1 cellular context compared by ENCODE assay signal in genomic region chr11:73779084-73779902, GRCh38.
TF ChIP-seq lines count a peak whose summit lies in the region.

No MANE protein-coding gene starts in this region.

TF ChIP-seq in HepG2, 621 proteins besides CTCF, POLR2A, EP300 and RAD21 (continued from another document and continues in another):
- TF ChIP-seq MTA1 (CRISPR knock-in tag; IDR thresholded peaks at IDR 0.05; ENCODE audit: borderline replicate concordance) (peak; percentile 52; the same call in 1 of the 2 replicates), ZNF646 (CRISPR knock-in tag; IDR thresholded peaks at IDR 0.05) (no peak), HNRNPL (IDR thresholded peaks at IDR 0.05; ENCODE audit: low read depth, low read length) (peak; percentile 92), SRSF1 (optimal IDR thresholded peaks at IDR 0.05; ENCODE audit: low read depth, low read length) (no peak), SP1 (IDR thresholded peaks at IDR 0.05) (no peak), SP1 (CRISPR knock-in tag; IDR thresholded peaks at IDR 0.05) (peak; percentile 89), MAX (IDR thresholded peaks at IDR 0.05) (peak; percentile 89), ZNF350 (CRISPR knock-in tag; IDR thresholded peaks at IDR 0.05; ENCODE audit: borderline replicate concordance, low read depth) (peak; percentile 78; the same call in 1 of the 2 replicates), ASH2L (IDR thresholded peaks at IDR 0.05; ENCODE audit: insufficient read length, low read depth, low read length) (peak; percentile 71), HOXA5 (CRISPR knock-in tag; IDR thresholded peaks at IDR 0.05) (0 out of 2 replicates have a peak, but pooled peaks have one; percentile 29), KLF15 (CRISPR knock-in tag; IDR thresholded peaks at IDR 0.05; ENCODE audit: borderline replicate concordance) (no peak), ZNF687 (CRISPR knock-in tag; IDR thresholded peaks at IDR 0.05) (peak; percentile 94), NBN (conservative IDR thresholded peaks at IDR 0.05) (no peak), PAXIP1 (CRISPR knock-in tag; conservative IDR thresholded peaks at IDR 0.05) (peak; percentile 63), SIN3B (IDR thresholded peaks at IDR 0.05; ENCODE audit: low read length) (no peak), ATM (IDR thresholded peaks at IDR 0.05; ENCODE audit: borderline replicate concordance) (no peak), ZFP36L2 (CRISPR knock-in tag; IDR thresholded peaks at IDR 0.05) (0 out of 2 replicates have a peak, but pooled peaks have one; percentile 85), HNRNPLL (IDR thresholded peaks at IDR 0.05; ENCODE audit: low read depth, low read length, poor library complexity, severe bottlenecking) (peak; percentile 74), ZNF546 (CRISPR knock-in tag; conservative IDR thresholded peaks at IDR 0.05) (no peak), YEATS4 (CRISPR knock-in tag; IDR thresholded peaks at IDR 0.05; ENCODE audit: borderline replicate concordance) (peak; percentile 95), HOXA7 (CRISPR knock-in tag; IDR thresholded peaks at IDR 0.05) (no peak), ZNF264 (CRISPR knock-in tag; IDR thresholded peaks at IDR 0.05) (no peak), BRCA1 (CRISPR knock-in tag; IDR thresholded peaks at IDR 0.05) (no peak), ZNF451 (CRISPR knock-in tag; IDR thresholded peaks at IDR 0.05) (no peak), HOXD1 (CRISPR knock-in tag; IDR thresholded peaks at IDR 0.05) (peak; percentile 43; the same call in 1 of the 2 replicates), MXI1 (IDR thresholded peaks at IDR 0.05; ENCODE audit: borderline replicate concordance, low read depth, low read length) (peak; percentile 94; the same call in 2 of the 3 replicates), MZF1 (CRISPR knock-in tag; IDR thresholded peaks at IDR 0.05; ENCODE audit: borderline replicate concordance) (no peak), RFX5 (IDR thresholded peaks at IDR 0.05; ENCODE audit: low read depth, low read length) (no peak), TBX2 (CRISPR knock-in tag; IDR thresholded peaks at IDR 0.05; ENCODE audit: borderline replicate concordance) (peak; percentile 77), ZFP62 (CRISPR knock-in tag; IDR thresholded peaks at IDR 0.05) (no peak), RFX1 (IDR thresholded peaks at IDR 0.05) (no peak), ETV6 (CRISPR knock-in tag; conservative IDR thresholded peaks at IDR 0.05) (peak; percentile 49; the same call in 1 of the 2 replicates), ZUFSP (CRISPR knock-in tag; IDR thresholded peaks at IDR 0.05; ENCODE audit: borderline replicate concordance) (no peak), NFIC (IDR thresholded peaks at IDR 0.05; ENCODE audit: low read length) (no peak), ATF6 (CRISPR knock-in tag; conservative IDR thresholded peaks at IDR 0.05) (peak; percentile 83; the same call in 1 of the 2 replicates), STAT5B (CRISPR knock-in tag; IDR thresholded peaks at IDR 0.05) (no peak), TMF1 (CRISPR knock-in tag; IDR thresholded peaks at IDR 0.05; ENCODE audit: low read depth) (no peak), ZNF24 (IDR thresholded peaks at IDR 0.05) (no peak), KDM2A (CRISPR knock-in tag; IDR thresholded peaks at IDR 0.05; ENCODE audit: borderline replicate concordance, low read depth) (peak; percentile 81), TCF12 (IDR thresholded peaks at IDR 0.05) (no peak), TCF12 (CRISPR knock-in tag; IDR thresholded peaks at IDR 0.05) (no peak), ZNF816 (CRISPR knock-in tag; IDR thresholded peaks at IDR 0.05; ENCODE audit: borderline replicate concordance) (peak; percentile 41; the same call in 1 of the 2 replicates), DNMT3B (CRISPR knock-in tag; conservative IDR thresholded peaks at IDR 0.05) (0 out of 2 replicates have a peak, but pooled peaks have one; percentile 30), RXRB (CRISPR knock-in tag; IDR thresholded peaks at IDR 0.05; ENCODE audit: borderline replicate concordance) (peak; percentile 48), KMT2A (CRISPR knock-in tag; IDR thresholded peaks at IDR 0.05) (peak; percentile 63; the same call in 1 of the 2 replicates), WIZ (CRISPR knock-in tag; IDR thresholded peaks at IDR 0.05) (0 out of 2 replicates have a peak, but pooled peaks have one; percentile 62)
